Comparison of ENCODE assay signal across 10 cellular contexts in the genomic region with DNA sequence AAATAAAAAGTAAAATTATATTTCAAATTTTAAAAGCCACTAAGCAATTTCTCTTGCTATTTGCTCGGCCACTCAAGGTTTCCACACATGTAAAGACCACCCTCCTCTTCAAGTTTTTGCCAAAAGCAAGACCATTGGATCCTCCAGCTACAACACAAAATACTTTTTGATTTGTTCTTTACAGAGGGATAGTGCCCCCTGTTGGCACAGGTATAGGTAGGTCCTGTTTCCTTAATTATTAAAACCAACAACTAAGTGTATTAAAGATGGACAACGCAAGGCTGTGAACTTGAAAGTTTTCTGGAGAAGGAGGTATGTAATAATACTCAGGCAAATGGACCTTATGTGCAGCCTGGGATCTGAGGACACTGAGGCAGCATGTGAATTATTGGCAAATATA. TPM values are rescaled to one million over a fixed set of nuclear protein-coding genes. Genes with fewer than 3 reads are reported as not detected.
DNase-seq lines count a peak whose midpoint lies in the region; ATAC-seq and TF ChIP-seq lines count a peak whose summit lies in the region.
"Had no signal": no experiment of that assay in that cellular context is flagged by ENCODE, and none has a peak within 500 bp of the region (broad histone marks: within the 10 kb centered on the region; RNA-seq: fewer than 3 reads in every experiment).

No MANE protein-coding gene starts in this region.

- H3K4me3 ChIP-seq in Peyer's patch (no peak overlapping the region), spleen (no peak overlapping the region)
- H3K4me3 ChIP-seq: ascending aorta had no signal

- WGBS in spleen, 5 donors: 91 to 100% (median 98%) methylated on average over 2 of the region's 2 CpGs

- H3K4me1 ChIP-seq in Peyer's patch (no peaks in the 10 kb centered on the region), spleen (no peaks in the 10 kb centered on the region)
- H3K4me1 ChIP-seq: ascending aorta had no signal

- intact Hi-C loops in spleen (cut with DNase I; ENCODE audit: low total_unique reads): no loop called here

- ATAC-seq in HG02763 (IDR thresholded peaks at IDR 0.05; ENCODE audit: unreplicated experiment): no peak
- no peak for ATAC-seq in GM19397 (IDR thresholded peaks at IDR 0.05; ENCODE audit: unreplicated experiment)
- ATAC-seq: T-cell had no signal

- H3K27me3 ChIP-seq in Peyer's patch (no peaks in the 10 kb centered on the region), spleen (replicated peaks in 1 of 7) (no peaks in the 10 kb centered on the region)
- H3K27me3 ChIP-seq: ascending aorta had no signal

- TF ChIP-seq POLR2A in Peyer's patch (IDR thresholded peaks at IDR 0.05) (no peak), spleen (IDR thresholded peaks at IDR 0.05) (no peak)

- H3K36me3 ChIP-seq in Peyer's patch (peaks cover 0 to 87% (median 0%) of the 10 kb centered on the region in 3 donors), spleen (peaks cover 3 to 99% (median 74%) of the 10 kb centered on the region in 6 donors)

- TF ChIP-seq CTCF in Peyer's patch (IDR thresholded peaks at IDR 0.05) (peak in 4 of 6 experiments; percentile 22 to 32 (median 28)), spleen (IDR thresholded peaks at IDR 0.05 in 8 of 11, conservative IDR thresholded peaks at IDR 0.05 in 3 of 11) (peak in 3 of 11 experiments; percentile 15 to 33 (median 23))

- H3K9me3 ChIP-seq in Peyer's patch: no peaks in the 10 kb centered on the region
- no peaks in the 10 kb centered on the region for H3K9me3 ChIP-seq in spleen
- H3K9me3 ChIP-seq: ascending aorta had no signal

- H3K27ac ChIP-seq in Peyer's patch (no peak overlapping the region), spleen (no peak overlapping the region)
- H3K27ac ChIP-seq: ascending aorta had no signal

- peak; percentile 19 for DNase-seq in stimulated activated CD4-positive, alpha-beta T cell treated with anti-CD3 and anti-CD28 coated beads, Interleukin-4, amount 100 ng/mL, for 24 hours
- DNase-seq in stimulated activated CD4-positive, alpha-beta T cell treated with anti-CD3 and anti-CD28 coated beads, Interleukin-1b, Interleukin-23, amount 100 ng/mL, for 48 hours: no peak
- DNase-seq in Peyer's patch (no peak), fibroblast of peridontal ligament (ENCODE audit: extremely low read depth) (peak; percentile 20), Ammon's horn (ENCODE audit: low spot score) (no peak), spleen (no peak)

RNA-seq across cellular contexts. Expression of a gene that starts 23.8 kb away (rescaled TPM):
- total RNA-seq in Peyer's patch (10 to 100 TPM; 67.0 to 93.3 (median 78.5) TPM), spleen (10 to 100 TPM; 42.1 to 72.6 (median 49.8) TPM)
- polyA plus RNA-seq in spleen: 10 to 100 TPM; 15.0 to 33.7 (median 28.3) TPM

RNA-seq across cellular contexts. Expression of a gene that starts 24.3 kb away (rescaled TPM):
- total RNA-seq in Peyer's patch (10 to 100 TPM; 27.1 to 74.3 (median 35.9) TPM), spleen (10 to 100 TPM; 41.2 to 68.6 (median 56.1) TPM)
- polyA plus RNA-seq in spleen: 10 to 100 TPM; 13.9 to 51.4 (median 26.3) TPM

Comparison
In these comparisons a context has a peak if more than half of its experiments do, and no peak if none do; other contexts are left out.
1. DNase-seq: peak in stimulated activated CD4-positive, alpha-beta T cell treated with anti-CD3 and anti-CD28 coated beads, Interleukin-4, amount 100 ng/mL, for 24 hours (single experiment) and fibroblast of peridontal ligament (single experiment); none in stimulated activated CD4-positive, alpha-beta T cell treated with anti-CD3 and anti-CD28 coated beads, Interleukin-1b, Interleukin-23, amount 100 ng/mL, for 48 hours (single experiment), Peyer's patch (0 of 3), Ammon's horn (single experiment) and spleen (single experiment).